In genomic region chr9:125160750-125161149, GRCh38 we compare ENCODE assay signal across 21 cellular contexts. TPM values are rescaled to one million over a fixed set of nuclear protein-coding genes. Genes with fewer than 3 reads are reported as not detected.
DNase-seq lines count a peak whose midpoint lies in the region; ATAC-seq, FAIRE-seq and TF ChIP-seq lines count a peak whose summit lies in the region.
"Had no signal": no experiment of that assay in that cellular context is flagged by ENCODE, and none has a peak within 500 bp of the region (broad histone marks: within the 10 kb centered on the region; RNA-seq: fewer than 3 reads in every experiment).

No MANE protein-coding gene starts in this region.

- H3K27me3 ChIP-seq in ascending aorta (no peaks in the 10 kb centered on the region), tibial nerve (no peaks in the 10 kb centered on the region)
- H3K27me3 ChIP-seq: ovary, SJSA1 had no signal

- H3K36me3 Mint-ChIP-seq in mesothelial cell of epicardium, result peaks cover 10% of the 10 kb centered on the region
- peaks cover 75% of the 10 kb centered on the region for H3K36me3 Mint-ChIP-seq in stimulated activated effector memory CD8-positive, alpha-beta T cell treated with anti-CD3 and anti-CD28 coated beads, Interleukin-12 subunit alpha, Interleukin-12 subunit beta, amount 100 ng/mL, for 72 hours
- no peaks in the 10 kb centered on the region; the same call in 1 of the 2 replicates for H3K36me3 Mint-ChIP-seq in HFFc6 (ENCODE audit: low read depth)

- intact Hi-C loops in ascending aorta (cut with DNase I), result no loop called here

- no peak for TF ChIP-seq POLR2A in H54 (IDR thresholded peaks at IDR 0.05; ENCODE audit: low read depth, low read length)
- no peak for TF ChIP-seq POLR2A in tibial nerve (IDR thresholded peaks at IDR 0.05)

- no peaks in the 10 kb centered on the region for H3K9me3 ChIP-seq in ascending aorta
- H3K9me3 ChIP-seq in tibial nerve, result no peaks in the 10 kb centered on the region
- H3K9me3 ChIP-seq: ovary, SJSA1 had no signal

- TF ChIP-seq CTCF in ascending aorta (IDR thresholded peaks at IDR 0.05) (no peak), mesothelial cell of epicardium (IDR thresholded peaks at IDR 0.05; ENCODE audit: unreplicated experiment) (no peak), tibial nerve (IDR thresholded peaks at IDR 0.05) (no peak), HFFc6 (IDR thresholded peaks at IDR 0.05) (no peak)

- peak; percentile 45 for FAIRE-seq in H54 (lab: Jason Lieb, UNC)
- FAIRE-seq: astrocyte, colon, frontal cortex, GM12891 had no signal

- H3K27ac ChIP-seq in ascending aorta (peak overlapping the region; percentile 36 to 56), tibial nerve (peak overlapping the region in 2 of 4 donors; percentile 42 to 72)
- H3K27ac ChIP-seq: ovary, SJSA1 had no signal

- H3K27ac Mint-ChIP-seq in mesothelial cell of epicardium (peak overlapping the region; percentile 92), HFFc6 (no peak overlapping the region)
- peak overlapping the region; percentile 69 for H3K27ac Mint-ChIP-seq in stimulated activated effector memory CD8-positive, alpha-beta T cell treated with anti-CD3 and anti-CD28 coated beads, Interleukin-12 subunit alpha, Interleukin-12 subunit beta, amount 100 ng/mL, for 72 hours
- H3K27ac Mint-ChIP-seq: B cell had no signal

- H3K27me3 Mint-ChIP-seq in mesothelial cell of epicardium (ENCODE audit: low read depth) (no peaks in the 10 kb centered on the region), HFFc6 (ENCODE audit: insufficient read depth) (peaks cover 3% of the 10 kb centered on the region; the same call in 1 of the 2 replicates)
- H3K27me3 Mint-ChIP-seq: B cell had no signal

- H3K4me3 ChIP-seq in ascending aorta (no peak overlapping the region), tibial nerve (no peak overlapping the region)
- H3K4me3 ChIP-seq: ovary, SJSA1 had no signal

- DNase-seq in H54 (ENCODE audit: insufficient read length, low spot score) (no peak), ascending aorta (ENCODE audit: low spot score in 2 of 2) (no peak), mesothelial cell of epicardium (ENCODE audit: low spot score in 2 of 2, unreplicated experiment in 2 of 2) (no peak), tibial nerve (ENCODE audit: low spot score in 2 of 2) (no peak), NCI-H1694 (lab: John Stamatoyannopoulos, UW) (no peak), HFFc6 (no peak)
- no peak for DNase-seq in stimulated activated effector memory CD8-positive, alpha-beta T cell treated with anti-CD3 and anti-CD28 coated beads, Interleukin-12 subunit alpha, Interleukin-12 subunit beta, amount 100 ng/mL, for 72 hours (ENCODE audit: low spot score in 2 of 2)
- DNase-seq: activated CD4-positive, CD25-positive, alpha-beta regulatory T cell treated with anti-CD3 and anti-CD28 coated beads, Interleukin-2, amount 50 U/mL, for 72 hours; activated effector memory CD4-positive, alpha-beta T cell treated with Interleukin-2 at 50 U/mL for 16 hours; GDM1; NCI-H69; OCI-M1; stimulated activated CD4-positive, alpha-beta T cell treated with anti-CD3 and anti-CD28 coated beads, Interleukin-2, amount 100 ng/mL, for 48 hours had no signal

- peaks cover 12% of the 10 kb centered on the region for H3K4me1 Mint-ChIP-seq in mesothelial cell of epicardium
- H3K4me1 Mint-ChIP-seq in stimulated activated effector memory CD8-positive, alpha-beta T cell treated with anti-CD3 and anti-CD28 coated beads, Interleukin-12 subunit alpha, Interleukin-12 subunit beta, amount 100 ng/mL, for 72 hours, result no peaks in the 10 kb centered on the region
- H3K4me1 Mint-ChIP-seq in HFFc6 (ENCODE audit: low read depth), result peaks cover 23% of the 10 kb centered on the region
- H3K4me1 Mint-ChIP-seq: B cell had no signal

- H3K36me3 ChIP-seq in ascending aorta, result peaks cover 7 to 10% of the 10 kb centered on the region in 2 donors
- H3K36me3 ChIP-seq in tibial nerve, result peaks cover 0 to 35% (median 0%) of the 10 kb centered on the region in 3 donors
- H3K36me3 ChIP-seq: ovary had no signal

- H3K4me3 Mint-ChIP-seq in mesothelial cell of epicardium, result no peak overlapping the region
- H3K4me3 Mint-ChIP-seq in stimulated activated effector memory CD8-positive, alpha-beta T cell treated with anti-CD3 and anti-CD28 coated beads, Interleukin-12 subunit alpha, Interleukin-12 subunit beta, amount 100 ng/mL, for 72 hours, result no peak overlapping the region
- no peak overlapping the region for H3K4me3 Mint-ChIP-seq in HFFc6
- H3K4me3 Mint-ChIP-seq: B cell had no signal

- H3K9me3 Mint-ChIP-seq in mesothelial cell of epicardium (no peaks in the 10 kb centered on the region), HFFc6 (no peaks in the 10 kb centered on the region)
- H3K9me3 Mint-ChIP-seq in stimulated activated effector memory CD8-positive, alpha-beta T cell treated with anti-CD3 and anti-CD28 coated beads, Interleukin-12 subunit alpha, Interleukin-12 subunit beta, amount 100 ng/mL, for 72 hours, result no peaks in the 10 kb centered on the region

- H3K4me1 ChIP-seq in ascending aorta (peaks cover 0 to 28% of the 10 kb centered on the region in 2 donors), tibial nerve (peaks cover 0 to 19% (median 4%) of the 10 kb centered on the region in 4 donors)
- H3K4me1 ChIP-seq: SJSA1 had no signal

- ATAC-seq in stimulated activated effector memory CD8-positive, alpha-beta T cell treated with anti-CD3 and anti-CD28 coated beads, Interleukin-12 subunit alpha, Interleukin-12 subunit beta, amount 100 ng/mL, for 72 hours, result no peak
- no peak for ATAC-seq in GM18867 (IDR thresholded peaks at IDR 0.05; ENCODE audit: unreplicated experiment)

- TF ChIP-seq EP300 in tibial nerve (IDR thresholded peaks at IDR 0.05), result no peak

RNA-seq across cellular contexts. Expression of gene SCAI, which starts 17.4 kb away (rescaled TPM):
- total RNA-seq in ascending aorta (2.4 TPM), mesothelial cell of epicardium (22.7 to 26.0 TPM (median 25.5 TPM) in 3 replicates), tibial nerve (10 to 100 TPM in 1 of 4 donors, 1 to 10 TPM in 3; 8.8 to 19.2 (median 9.4) TPM)
- 1 to 10 TPM; 4.7 to 7.2 (median 5.6) TPM for total RNA-seq in HFFc6 (2021; fragmentation: NEBNext Ultra II Directional; extraction: Animal tissue kit (Norgen Biotek cat#: 25700))

RNA-seq across cellular contexts. Expression of gene PPP6C, which starts 28.9 kb away (rescaled TPM):
- total RNA-seq in ascending aorta (33.8 TPM), mesothelial cell of epicardium (26.3 to 32.1 TPM (median 27.5 TPM) in 3 replicates), tibial nerve (10 to 100 TPM; 30.6 to 32.7 (median 31.6) TPM)
- 10 to 100 TPM; 35.2 to 47.1 (median 40.8) TPM for total RNA-seq in HFFc6 (2021; fragmentation: NEBNext Ultra II Directional; extraction: Animal tissue kit (Norgen Biotek cat#: 25700))

RNA-seq across cellular contexts. Expression of gene RABEPK, which starts 39.6 kb away (rescaled TPM):
- total RNA-seq in ascending aorta (20.4 TPM), mesothelial cell of epicardium (20.5 to 21.4 TPM (median 21.0 TPM) in 3 replicates), tibial nerve (10 to 100 TPM; 10.7 to 25.5 (median 17.2) TPM)
- total RNA-seq in HFFc6 (2021; fragmentation: NEBNext Ultra II Directional; extraction: Animal tissue kit (Norgen Biotek cat#: 25700)), result 10 to 100 TPM; 29.6 to 39.2 (median 32.7) TPM
